In genomic region chr16:27230562-27230991, GRCh38 we compare ENCODE assay signal across 8 cellular contexts. TPM values are rescaled to one million over a fixed set of nuclear protein-coding genes. Genes with fewer than 3 reads are reported as not detected.
DNase-seq lines count a peak whose midpoint lies in the region; ATAC-seq and TF ChIP-seq lines count a peak whose summit lies in the region.

No MANE protein-coding gene starts in this region.

- H3K36me3 Mint-ChIP-seq in activated CD4-positive, alpha-beta memory T cell treated with anti-CD3 and anti-CD28 coated beads for 36 hours, result peaks cover 43% of the 10 kb centered on the region
- H3K36me3 Mint-ChIP-seq in endodermal cell (ENCODE audit: low read depth) (no peaks in the 10 kb centered on the region), mesothelial cell of epicardium (no peaks in the 10 kb centered on the region)

- no peaks in the 10 kb centered on the region for H3K36me3 ChIP-seq in endodermal cell (ENCODE audit: control insufficient read depth, insufficient read depth, low read length)

- H3K27me3 ChIP-seq in endodermal cell (ENCODE audit: control insufficient read depth, insufficient read depth, low read length, poor library complexity, severe bottlenecking), result no peaks in the 10 kb centered on the region

- no peak for ATAC-seq in GM21737 (IDR thresholded peaks at IDR 0.05; ENCODE audit: unreplicated experiment)

- peak overlapping the region; percentile 85 for H3K27ac Mint-ChIP-seq in activated CD4-positive, alpha-beta memory T cell treated with anti-CD3 and anti-CD28 coated beads for 36 hours
- H3K27ac Mint-ChIP-seq in endodermal cell (no peak overlapping the region), mesothelial cell of epicardium (no peak overlapping the region)

- CTCF ChIA-PET in activated CD4-positive, alpha-beta memory T cell treated with anti-CD3 and anti-CD28 coated beads for 36 hours (lab: Charles Lee), result interaction anchor here (0.7 to 4.2 kb wide), 24 partner anchors 9 to 226 kb away, joined by 3 to 44 read pairs (median 4); no protein-coding TSS in a partner anchor

- no peaks in the 10 kb centered on the region for H3K27me3 Mint-ChIP-seq in activated CD4-positive, alpha-beta memory T cell treated with anti-CD3 and anti-CD28 coated beads for 36 hours
- no peaks in the 10 kb centered on the region for H3K27me3 Mint-ChIP-seq in endodermal cell (ENCODE audit: insufficient read depth)
- H3K27me3 Mint-ChIP-seq in mesothelial cell of epicardium (ENCODE audit: low read depth), result no peaks in the 10 kb centered on the region

- POLR2A ChIA-PET in activated CD4-positive, alpha-beta memory T cell treated with anti-CD3 and anti-CD28 coated beads for 36 hours (lab: Charles Lee), result interaction anchor here (0.6 to 2.7 kb wide), 5 partner anchors 21 to 137 kb away, joined by 3 to 12 read pairs (median 3); no protein-coding TSS in a partner anchor

- peaks cover 70% of the 10 kb centered on the region for H3K4me1 Mint-ChIP-seq in activated CD4-positive, alpha-beta memory T cell treated with anti-CD3 and anti-CD28 coated beads for 36 hours (ENCODE audit: low read depth)
- H3K4me1 Mint-ChIP-seq in endodermal cell (peaks cover 5% of the 10 kb centered on the region), mesothelial cell of epicardium (peaks cover 25% of the 10 kb centered on the region)

- H3K9me3 Mint-ChIP-seq in activated CD4-positive, alpha-beta memory T cell treated with anti-CD3 and anti-CD28 coated beads for 36 hours, result no peaks in the 10 kb centered on the region
- H3K9me3 Mint-ChIP-seq in endodermal cell (no peaks in the 10 kb centered on the region), mesothelial cell of epicardium (no peaks in the 10 kb centered on the region)

- 90 to 96% methylated on average over 9 to 16 of the region's 16 CpGs for WGBS in endodermal cell (ENCODE audit: insufficient coverage in 1 of 2, insufficient read length in 1 of 2), 2 experiments

- TF ChIP-seq CTCF in NB4 (IDR thresholded peaks at IDR 0.05; ENCODE audit: low read depth, low read length) (peak; percentile 50), endodermal cell (conservative IDR thresholded peaks at IDR 0.05) (peak; percentile 56), mesothelial cell of epicardium (IDR thresholded peaks at IDR 0.05; ENCODE audit: unreplicated experiment) (no peak)

- no peak for TF ChIP-seq POLR2A in NB4 (IDR thresholded peaks at IDR 0.05; ENCODE audit: extremely low read depth, insufficient read length)

- H3K27ac ChIP-seq in endodermal cell (ENCODE audit: low read depth, low read length), result no peak overlapping the region

- peak overlapping the region; percentile 38 for H3K4me3 Mint-ChIP-seq in activated CD4-positive, alpha-beta memory T cell treated with anti-CD3 and anti-CD28 coated beads for 36 hours
- H3K4me3 Mint-ChIP-seq in endodermal cell, result no peak overlapping the region
- no peak overlapping the region for H3K4me3 Mint-ChIP-seq in mesothelial cell of epicardium

- intact Hi-C loops in activated CD4-positive, alpha-beta memory T cell treated with anti-CD3 and anti-CD28 coated beads for 36 hours (cut with micrococcal nuclease), result no loop called here

- DNase-seq in NB4 (ENCODE audit: low read depth) (peak; percentile 94), endodermal cell (no peak), mesothelial cell of epicardium (ENCODE audit: low spot score in 2 of 2, unreplicated experiment in 2 of 2) (no peak), COR-L47 (lab: John Stamatoyannopoulos, UW) (no peak), NCI-H2227 treated with DMSO at 0.1 percent for 48 hours (lab: John Stamatoyannopoulos, UW) (no peak)
- DNase-seq in activated CD4-positive, alpha-beta memory T cell treated with anti-CD3 and anti-CD28 coated beads for 36 hours, result peak; percentile 80
- DNase-seq in stimulated activated CD8-positive, alpha-beta memory T cell treated with anti-CD3 and anti-CD28 coated beads, Interleukin-4, amount 100 ng/mL, for 4 hours (ENCODE audit: low read depth in 2 of 2, low spot score in 1 of 2), result peak; percentile 33 to 40

- H3K4me3 ChIP-seq in NB4 (ENCODE audit: low read depth, low read length), result no peak overlapping the region
- H3K4me3 ChIP-seq in endodermal cell (ENCODE audit: low read length), result no peak overlapping the region

- no peaks in the 10 kb centered on the region for H3K9me3 ChIP-seq in endodermal cell (ENCODE audit: control insufficient read depth, low read length)

- no peaks in the 10 kb centered on the region for H3K4me1 ChIP-seq in endodermal cell (ENCODE audit: control insufficient read depth, insufficient read depth, low read length)

- no peak overlapping the region for H3K9ac ChIP-seq in endodermal cell (ENCODE audit: extremely low read depth, low read length, poor library complexity, severe bottlenecking)

RNA-seq across cellular contexts. Expression of gene KDM8, which starts 27.3 kb away (rescaled TPM):
- total RNA-seq in activated CD4-positive, alpha-beta memory T cell treated with anti-CD3 and anti-CD28 coated beads for 36 hours, result 1 to 10 TPM; 8.7 to 9.7 TPM
- total RNA-seq in endodermal cell (10 to 100 TPM; 11.0 to 12.1 TPM), mesothelial cell of epicardium (8.5 to 11.8 TPM (median 9.2 TPM) in 3 replicates)
- 9.1 TPM for polyA plus RNA-seq in endodermal cell (2013, experiment 1 of 2)
- 6.2 TPM for polyA plus RNA-seq in endodermal cell (2013, experiment 2 of 2)

RNA-seq across cellular contexts. Expression of gene NSMCE1, which starts 38.0 kb away (rescaled TPM):
- 100 to 1,000 TPM; 120 to 121 TPM for total RNA-seq in activated CD4-positive, alpha-beta memory T cell treated with anti-CD3 and anti-CD28 coated beads for 36 hours
- total RNA-seq in endodermal cell (10 to 100 TPM; 22.3 to 22.4 TPM), mesothelial cell of epicardium (25.4 to 26.6 TPM (median 25.8 TPM) in 3 replicates)
- 51.9 TPM for polyA plus RNA-seq in endodermal cell (2013, experiment 1 of 2)
- polyA plus RNA-seq in endodermal cell (2013, experiment 2 of 2), result 43.8 TPM

Comparison
In these comparisons a context has a peak if more than half of its experiments do, and no peak if none do; other contexts are left out.
1. DNase-seq: peak in NB4 (single experiment), activated CD4-positive, alpha-beta memory T cell treated with anti-CD3 and anti-CD28 coated beads for 36 hours (single experiment) and stimulated activated CD8-positive, alpha-beta memory T cell treated with anti-CD3 and anti-CD28 coated beads, Interleukin-4, amount 100 ng/mL, for 4 hours (2 of 2); none in endodermal cell (single experiment), mesothelial cell of epicardium (0 of 2), COR-L47 (single experiment) and NCI-H2227 treated with DMSO at 0.1 percent for 48 hours (single experiment).